Comparison of ENCODE assay signal across 22 cellular contexts in genomic region chr2:8039732-8040131, GRCh38.
"Had no signal": no experiment of that assay in that cellular context is flagged by ENCODE, and none has a peak within 500 bp of the region (broad histone marks: within the 10 kb centered on the region; RNA-seq: fewer than 3 reads in every experiment).

No MANE protein-coding gene starts in this region.

- H3K36me3 ChIP-seq: tibial nerve, upper lobe of right lung, vagina had no signal

- H3K79me2 ChIP-seq: hepatocyte had no signal

- H3K27ac ChIP-seq: foreskin keratinocyte, hepatocyte, skin epidermis, testis, tibial nerve, upper lobe of right lung, vagina had no signal

- H3K27me3 ChIP-seq: foreskin keratinocyte, hepatocyte, testis, tibial nerve, upper lobe of right lung, vagina had no signal

- H3K9me3 ChIP-seq: testis, vagina had no signal

- ATAC-seq: foreskin keratinocyte; left colon; left ventricle myocardium superior; sciatic nerve; stimulated activated naive B cell treated with anti-CD40 and anti-IgM and Interleukin-4, amounts not matched to agents 10 μg/mL and 1 μg/mL and 100 μg/mL, for 72 hours; stimulated activated naive CD8-positive, alpha-beta T cell treated with anti-CD3 and anti-CD28 coated beads, Interleukin-15, amount 100 ng/mL, for 72 hours; upper lobe of right lung had no signal

- H3K4me1 ChIP-seq: foreskin keratinocyte, testis, tibial nerve, upper lobe of right lung, vagina had no signal

- H2AFZ ChIP-seq: hepatocyte had no signal

- H3K4me3 ChIP-seq: hepatocyte, lung, skin epidermis, testis, tibial nerve, upper lobe of right lung, vagina had no signal

- H3K4me2 ChIP-seq: hepatocyte had no signal

- DNase-seq: effector CD4-positive, alpha-beta T cell; endodermal cell; erythroblast; foreskin keratinocyte; left colon; left ventricle myocardium superior; mesenchymal stem cell; midbrain; naive B cell; nephron progenitor cell; stimulated activated CD4-positive, alpha-beta T cell treated with anti-CD3 and anti-CD28 coated beads, Interleukin-2, amount 100 ng/mL, for 24 hours; stimulated activated CD4-positive, alpha-beta T cell treated with anti-CD3 and anti-CD28 coated beads, Interleukin-4, amount 100 ng/mL, for 4 hours; stimulated activated naive B cell treated with anti-CD40 and anti-IgM and Interleukin-4, amounts not matched to agents 10 μg/mL and 1 μg/mL and 100 μg/mL, for 72 hours; stimulated activated naive CD8-positive, alpha-beta T cell treated with anti-CD3 and anti-CD28 coated beads, Interleukin-15, amount 100 ng/mL, for 72 hours; testis; upper lobe of right lung had no signal
